Comparison of ENCODE assay signal across 18 cellular contexts in the genomic region with DNA sequence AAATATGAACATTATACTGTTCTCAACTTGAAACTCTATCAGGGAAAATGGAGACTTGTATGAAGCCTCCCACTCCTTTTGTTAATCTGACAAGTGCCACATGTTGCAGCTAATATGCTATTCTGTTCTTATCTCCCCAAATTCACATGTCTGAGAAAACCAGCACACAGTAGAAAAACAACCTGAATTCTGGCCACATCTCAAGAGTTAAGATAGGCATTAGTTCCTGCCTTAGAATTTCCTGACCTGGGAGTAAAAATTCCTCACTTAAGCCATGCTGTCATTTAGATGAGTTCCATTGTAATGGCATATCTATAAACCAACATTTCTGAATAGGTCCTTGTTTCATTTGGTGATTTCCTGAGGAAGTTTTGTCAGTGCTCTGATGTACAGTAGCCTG. TPM values are rescaled to one million over a fixed set of nuclear protein-coding genes. Genes with fewer than 3 reads are reported as not detected.
DNase-seq lines count a peak whose midpoint lies in the region; ATAC-seq and TF ChIP-seq lines count a peak whose summit lies in the region.
"Had no signal": no experiment of that assay in that cellular context is flagged by ENCODE, and none has a peak within 500 bp of the region (broad histone marks: within the 10 kb centered on the region; RNA-seq: fewer than 3 reads in every experiment).

No MANE protein-coding gene starts in this region.

- H3K4me1 ChIP-seq in DND-41 (ENCODE audit: insufficient read depth, low read length) = 0 out of 2 replicates have a peak, but pooled peaks cover 3% of the 10 kb centered on the region

- no peak overlapping the region for H3K27ac Mint-ChIP-seq in progenitor cell of endocrine pancreas

- H3K27me3 ChIP-seq in DND-41 (ENCODE audit: insufficient read depth, low read length, poor library complexity) = no peaks in the 10 kb centered on the region
- H3K27me3 ChIP-seq: MG63 had no signal

- no peaks in the 10 kb centered on the region for H3K27me3 Mint-ChIP-seq in progenitor cell of endocrine pancreas

- CTCF ChIA-PET in RWPE1 (lab: Yijun Ruan, JAX) = interaction anchor here (0.6 kb wide), 1 partner anchor 13 kb away, joined by 4 read pairs; no protein-coding TSS in a partner anchor

- TF ChIP-seq CTCF in DND-41 (IDR thresholded peaks at IDR 0.05; ENCODE audit: borderline replicate concordance, extremely low read depth, low read length, poor library complexity, severe bottlenecking) (no peak), RWPE1 (conservative IDR thresholded peaks at IDR 0.05; ENCODE audit: low read depth) (no peak), progenitor cell of endocrine pancreas (IDR thresholded peaks at IDR 0.05; ENCODE audit: unreplicated experiment) (no peak)

- no peak for ATAC-seq in DND-41 (ENCODE audit: insufficient read depth, low read depth)

- no peaks in the 10 kb centered on the region for H3K9me3 Mint-ChIP-seq in progenitor cell of endocrine pancreas (ENCODE audit: low read depth)

- no peak overlapping the region for H3K4me3 ChIP-seq in DND-41 (ENCODE audit: low read depth in 1 of 2, low read length in 2 of 2)
- H3K4me3 ChIP-seq: MG63 had no signal

- H3K9ac ChIP-seq in DND-41 (ENCODE audit: low read depth, low read length) = no peak overlapping the region

- peak overlapping the region; percentile 33; the same call in 1 of the 2 replicates for H2AFZ ChIP-seq in DND-41 (ENCODE audit: low read depth, low read length)

- H3K36me3 ChIP-seq in DND-41 (ENCODE audit: insufficient read depth, low read length) = no peaks in the 10 kb centered on the region
- H3K36me3 ChIP-seq: MG63 had no signal

- H3K4me3 Mint-ChIP-seq in progenitor cell of endocrine pancreas (ENCODE audit: low read depth) = no peak overlapping the region

- no peaks in the 10 kb centered on the region for H4K20me1 ChIP-seq in DND-41 (ENCODE audit: insufficient read depth, low read length)

- H3K4me2 ChIP-seq in DND-41 (ENCODE audit: insufficient read depth, low read length) = no peak overlapping the region

- H3K79me2 ChIP-seq in DND-41 (ENCODE audit: insufficient read depth, low read length) = no peaks in the 10 kb centered on the region

- DNase-seq in DND-41 (no peak), NCI-H226 (peak; percentile 62), dermis blood vessel endothelial cell (peak; percentile 77), left kidney (ENCODE audit: low read depth, low spot score) (peak; percentile 34), NCI-H2196 treated with DMSO at 0.1 percent for 48 hours (lab: John Stamatoyannopoulos, UW; ENCODE audit: unreplicated experiment) (no peak), RWPE1 (ENCODE audit: low spot score) (no peak), inferior parietal cortex (ENCODE audit: extremely low spot score) (no peak), progenitor cell of endocrine pancreas (ENCODE audit: low spot score, unreplicated experiment) (no peak)
- DNase-seq: C1 segment of cervical spinal cord, H7, MG63, NCI-H1092, NCI-H146, NCI-H2081, NCI-H69, SIG-M5 had no signal

- no peaks in the 10 kb centered on the region for H3K36me3 Mint-ChIP-seq in progenitor cell of endocrine pancreas (ENCODE audit: insufficient read depth)

- H3K4me1 Mint-ChIP-seq in progenitor cell of endocrine pancreas (ENCODE audit: low read depth) = peaks cover 9% of the 10 kb centered on the region

- POLR2A ChIA-PET in RWPE1 (lab: Yijun Ruan, JAX; ENCODE audit: low non-redundant PET) = no interaction called here

- H3K27ac ChIP-seq in DND-41 (ENCODE audit: low read length) (no peak overlapping the region), RWPE1 (no peak overlapping the region)

- no peaks in the 10 kb centered on the region for H3K9me3 ChIP-seq in DND-41 (ENCODE audit: insufficient read depth, low read length, severe bottlenecking)
- H3K9me3 ChIP-seq: MG63 had no signal

RNA-seq across cellular contexts. Expression of gene DAOA, which starts 28.9 kb away (rescaled TPM):
- total RNA-seq in dermis blood vessel endothelial cell (not detected in 2 replicates), progenitor cell of endocrine pancreas (not detected in 2 replicates)
- total RNA-seq: A673, H7, RPMI7951 had no signal

Comparison
In these comparisons a context has a peak if more than half of its experiments do, and no peak if none do; other contexts are left out.
1. DNase-seq: peak in NCI-H226 (single experiment), dermis blood vessel endothelial cell (single experiment) and left kidney (single experiment); none in DND-41 (single experiment), NCI-H2196 treated with DMSO at 0.1 percent for 48 hours (single experiment), RWPE1 (single experiment), inferior parietal cortex (single experiment) and progenitor cell of endocrine pancreas (single experiment).